ENCODE assay signal across 8 cellular contexts in the genomic region with DNA sequence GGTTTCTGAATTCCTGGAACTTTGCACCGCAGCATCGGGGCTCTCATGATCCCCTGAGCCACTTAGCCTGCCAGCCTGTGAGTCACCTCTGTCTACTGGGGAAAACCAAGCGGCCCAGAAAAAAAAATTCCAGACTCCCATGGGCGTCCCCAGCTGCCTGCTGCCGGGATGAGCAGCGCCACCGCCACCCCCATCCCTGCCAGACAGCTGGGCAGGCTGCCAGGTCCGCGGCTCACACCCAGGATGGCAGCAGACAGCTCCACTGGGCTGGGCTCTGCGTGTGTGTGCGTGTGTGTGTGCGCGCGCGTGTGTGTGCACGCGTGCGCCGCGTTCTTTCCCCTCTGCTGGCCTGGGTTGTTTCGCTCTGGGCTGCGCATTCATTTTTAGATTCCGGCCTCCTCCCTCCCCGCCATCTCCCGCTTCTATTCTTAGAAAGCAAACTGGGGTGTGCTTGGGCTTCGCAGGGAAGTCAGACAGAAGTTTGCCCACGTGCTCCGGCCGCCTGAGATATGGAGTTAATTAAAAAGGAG. TPM values are rescaled to one million over a fixed set of nuclear protein-coding genes. Genes with fewer than 3 reads are reported as not detected.
DNase-seq lines count a peak whose midpoint lies in the region; ATAC-seq and TF ChIP-seq lines count a peak whose summit lies in the region.

No MANE protein-coding gene starts in this region.

- H3K4me1 ChIP-seq in adipocyte (ENCODE audit: control insufficient read depth, insufficient read depth, low read length), result peaks cover 13% of the 10 kb centered on the region
- H3K4me1 ChIP-seq in right atrium auricular region, result peaks cover 0 to 35% of the 10 kb centered on the region in 2 donors

- no peaks in the 10 kb centered on the region for H3K36me3 ChIP-seq in adipocyte (ENCODE audit: control insufficient read depth, insufficient read depth, low read length, severe bottlenecking)
- no peaks in the 10 kb centered on the region for H3K36me3 ChIP-seq in right atrium auricular region

- H3K4me3 ChIP-seq in adipocyte (ENCODE audit: low read length), result peak overlapping the region; percentile 68
- peak overlapping the region; percentile 14 to 39 for H3K4me3 ChIP-seq in right atrium auricular region

- ATAC-seq in sciatic nerve, result peak; percentile 89
- ATAC-seq in GM21447 (IDR thresholded peaks at IDR 0.05; ENCODE audit: unreplicated experiment), result no peak
- ATAC-seq in HG02981 (IDR thresholded peaks at IDR 0.05; ENCODE audit: unreplicated experiment), result no peak

- DNase-seq in GM10266 (ENCODE audit: extremely low spot score) (peak; percentile 43), LHCN-M2 (ENCODE audit: low read depth) (peak; percentile 89), SW480 (ENCODE audit: low spot score) (peak; percentile 98), adipocyte (ENCODE audit: low read depth) (peak; percentile 76), right atrium auricular region (ENCODE audit: low spot score) (peak; percentile 84), sciatic nerve (ENCODE audit: low spot score) (peak; percentile 85)

- H3K27me3 ChIP-seq in adipocyte (replicated peaks; ENCODE audit: control insufficient read depth, insufficient read depth, low read length) (peaks cover 34% of the 10 kb centered on the region), right atrium auricular region (no peaks in the 10 kb centered on the region)

- no peak overlapping the region for H3K9ac ChIP-seq in adipocyte (ENCODE audit: low read length)

- H3K9me3 ChIP-seq in adipocyte (ENCODE audit: control insufficient read depth, low read length), result peaks cover 10% of the 10 kb centered on the region
- no peaks in the 10 kb centered on the region for H3K9me3 ChIP-seq in right atrium auricular region

- TF ChIP-seq CTCF in GM10266 (IDR thresholded peaks at IDR 0.05; ENCODE audit: control insufficient read depth, insufficient read depth, low read depth, missing control alignments) (no peak), right atrium auricular region (IDR thresholded peaks at IDR 0.05) (peak in 1 of 2 donors; percentile 23)

- peak overlapping the region; percentile 85 for H3K27ac ChIP-seq in right atrium auricular region

- intact Hi-C loops in sciatic nerve (cut with DNase I), result no loop called here

RNA-seq across cellular contexts. Expression of gene PMEPA1, which starts 38.9 kb away (rescaled TPM):
- total RNA-seq in LHCN-M2 (2014; rRNA removed), result 2.4 and 2.8 TPM in 2 replicates
- polyA plus RNA-seq in LHCN-M2 (2012), result 13.0 TPM
- total RNA-seq in right atrium auricular region, result 10 to 100 TPM; 12.5 to 16.7 TPM
- 26.3 TPM for total RNA-seq in sciatic nerve

Comparison
In these comparisons a context has a peak if more than half of its experiments do, and no peak if none do; other contexts are left out.
1. DNase-seq: peak in every context shown above with its lines; median percentile 98 in SW480; 89 in LHCN-M2; 85 in sciatic nerve; 84 in right atrium auricular region; 76 in adipocyte; 43 in GM10266.